ENCODE assay signal across 25 cellular contexts in genomic region chr22:40030757-40031092, GRCh38. TPM values are rescaled to one million over a fixed set of nuclear protein-coding genes. Genes with fewer than 3 reads are reported as not detected.
DNase-seq lines count a peak whose midpoint lies in the region; ATAC-seq and TF ChIP-seq lines count a peak whose summit lies in the region.
"Had no signal": no experiment of that assay in that cellular context is flagged by ENCODE, and none has a peak within 500 bp of the region (broad histone marks: within the 10 kb centered on the region; RNA-seq: fewer than 3 reads in every experiment).

No MANE protein-coding gene starts in this region.

- H3K4ac ChIP-seq in neuronal stem cell (ENCODE audit: low read length), result no peak overlapping the region

- no peak for TF ChIP-seq POLR2A in gastrocnemius medialis (IDR thresholded peaks at IDR 0.05)

- no peak overlapping the region for H3K14ac ChIP-seq in neuronal stem cell (ENCODE audit: low read length)

- H3K9me3 Mint-ChIP-seq in CD14-positive monocyte (no peaks in the 10 kb centered on the region), GM23338 (no peaks in the 10 kb centered on the region; the same call in 2 of the 3 replicates)
- H3K9me3 Mint-ChIP-seq: activated CD4-positive, alpha-beta memory T cell treated with anti-CD3 and anti-CD28 coated beads for 36 hours; activated T-cell treated with anti-CD3 and anti-CD28 coated beads, Interleukin-2, amount 50 U/mL, for 24 hours; CD8-positive, alpha-beta memory T cell had no signal

- H3K9ac ChIP-seq in neuronal stem cell (ENCODE audit: low read depth, low read length, poor library complexity), result no peak overlapping the region

- in situ Hi-C loops in gastrocnemius medialis (cut with MboI; ENCODE audit: low sequenced_read_pairs in 4 of 4), result loop anchor here in 2 of 4 donors (10.0 to 25.0 kb wide), 2 partner anchors 486 to 493 kb away; partner anchors contain the start of gene RPS19BP1 (in 1 of the 2)

- H2BK12ac ChIP-seq in neuronal stem cell (ENCODE audit: low read length), result no peak overlapping the region

- H3K23ac ChIP-seq in neuronal stem cell (ENCODE audit: low read depth, low read length, poor library complexity), result no peak overlapping the region

- no peak overlapping the region for H2BK5ac ChIP-seq in neuronal stem cell (ENCODE audit: low read length)

- no peak overlapping the region for H2BK15ac ChIP-seq in neuronal stem cell (ENCODE audit: low read length)

- H3K36me3 ChIP-seq in GM23338 (ENCODE audit: insufficient read depth) (no peaks in the 10 kb centered on the region), neuronal stem cell (replicated peaks in 1 of 2; ENCODE audit: control insufficient read depth in 2 of 2, insufficient read depth in 2 of 2, low read length in 2 of 2) (no peaks in the 10 kb centered on the region), gastrocnemius medialis (no peaks in the 10 kb centered on the region)
- H3K36me3 ChIP-seq: heart right ventricle, prostate gland, SJSA1, suprapubic skin, vagina, WERI-Rb-1 had no signal

- no peak overlapping the region for H3K27ac ChIP-seq in GM23338 (ENCODE audit: low read depth)
- no peak overlapping the region for H3K27ac ChIP-seq in neuronal stem cell (replicated peaks; ENCODE audit: low read length)
- H3K27ac ChIP-seq in gastrocnemius medialis, result no peak overlapping the region
- H3K27ac ChIP-seq: body of pancreas, heart right ventricle, prostate gland, SJSA1, suprapubic skin, vagina, WERI-Rb-1 had no signal

- H3K4me1 Mint-ChIP-seq in CD14-positive monocyte, result no peaks in the 10 kb centered on the region
- H3K4me1 Mint-ChIP-seq in GM23338, result peaks cover 23% of the 10 kb centered on the region

- H2AFZ ChIP-seq in GM23338 (no peak overlapping the region), neuronal stem cell (ENCODE audit: low read length) (peak overlapping the region; percentile 81)

- H3K36me3 Mint-ChIP-seq in CD14-positive monocyte, result no peaks in the 10 kb centered on the region
- H3K36me3 Mint-ChIP-seq in GM23338 (ENCODE audit: low read depth), result peaks cover 5% of the 10 kb centered on the region; the same call in 2 of the 3 replicates
- H3K36me3 Mint-ChIP-seq: activated CD4-positive, alpha-beta memory T cell treated with anti-CD3 and anti-CD28 coated beads for 36 hours; CD8-positive, alpha-beta memory T cell had no signal

- no peak overlapping the region for H3K4me3 Mint-ChIP-seq in CD14-positive monocyte
- H3K4me3 Mint-ChIP-seq in GM23338, result no peak overlapping the region; the same call in 2 of the 3 replicates
- H3K4me3 Mint-ChIP-seq: activated CD4-positive, alpha-beta memory T cell treated with anti-CD3 and anti-CD28 coated beads for 36 hours; activated T-cell treated with anti-CD3 and anti-CD28 coated beads, Interleukin-2, amount 50 U/mL, for 24 hours; CD8-positive, alpha-beta memory T cell; T-helper 17 cell had no signal

- no peak overlapping the region for H3K18ac ChIP-seq in neuronal stem cell (ENCODE audit: low read length)

- peaks cover 2 to 6% (median 3%) of the 10 kb centered on the region in 3 donors for H3K27me3 Mint-ChIP-seq in CD14-positive monocyte (ENCODE audit: low read depth in 3 of 3)
- H3K27me3 Mint-ChIP-seq in GM23338 (ENCODE audit: insufficient read depth, low read depth, poor library complexity), result peaks cover 14% of the 10 kb centered on the region
- H3K27me3 Mint-ChIP-seq: activated CD4-positive, alpha-beta memory T cell treated with anti-CD3 and anti-CD28 coated beads for 36 hours; activated T-cell treated with anti-CD3 and anti-CD28 coated beads, Interleukin-2, amount 50 U/mL, for 24 hours had no signal

- intact Hi-C loops in CD14-positive monocyte (cut with micrococcal nuclease) (loop anchor here in 1 of 2 donors (5.0 kb wide), 1 partner anchor 493 kb away; no protein-coding TSS in a partner anchor), gastrocnemius medialis (cut with DNase I; ENCODE audit: low total_unique reads) (no loop called here)

- 0 out of 2 replicates have a peak overlapping the region, but pooled peaks have one; percentile 32 for H3K4me2 ChIP-seq in GM23338
- H3K4me2 ChIP-seq in neuronal stem cell (ENCODE audit: insufficient read depth, low read length, poor library complexity, severe bottlenecking), result no peak overlapping the region

- no peaks in the 10 kb centered on the region for H3K9me2 ChIP-seq in GM23338 (ENCODE audit: insufficient read depth)

- H3K27me3 ChIP-seq in GM23338 (ENCODE audit: insufficient read depth) (no peaks in the 10 kb centered on the region), neuronal stem cell (ENCODE audit: control insufficient read depth in 3 of 3, insufficient read depth in 3 of 3, low read depth in 1 of 3, low read length in 3 of 3) (peaks cover 0 to 53% (median 0%) of the 10 kb centered on the region in 3 experiments), gastrocnemius medialis (no peaks in the 10 kb centered on the region)
- H3K27me3 ChIP-seq: body of pancreas, SJSA1, suprapubic skin, vagina had no signal

- H3K79me2 ChIP-seq in GM23338 (replicated peaks; ENCODE audit: insufficient read depth), result no peaks in the 10 kb centered on the region

- H3F3A ChIP-seq in GM23338 (replicated peaks; ENCODE audit: low read depth), result 0 out of 2 replicates have a peak, but pooled peaks cover under 1% of the 10 kb centered on the region

- ATAC-seq in GM23338, result peak; percentile 22
- ATAC-seq in gastrocnemius medialis, result no peak
- ATAC-seq: body of pancreas, heart right ventricle, left ventricle myocardium superior, mucosa of descending colon, T-helper 17 cell had no signal

- no peaks in the 10 kb centered on the region for H3K9me3 ChIP-seq in neuronal stem cell (replicated peaks in 1 of 2; ENCODE audit: control insufficient read depth in 2 of 2, insufficient read depth in 1 of 2, low read depth in 1 of 2, low read length in 2 of 2)
- H3K9me3 ChIP-seq in gastrocnemius medialis, result no peaks in the 10 kb centered on the region
- H3K9me3 ChIP-seq: body of pancreas, heart right ventricle, mucosa of descending colon, prostate gland, SJSA1, suprapubic skin, vagina had no signal

- H2BK120ac ChIP-seq in neuronal stem cell (ENCODE audit: low read depth, low read length), result no peak overlapping the region

- H4K8ac ChIP-seq in neuronal stem cell (ENCODE audit: low read depth, low read length), result no peak overlapping the region

- no peaks in the 10 kb centered on the region for H3K79me1 ChIP-seq in neuronal stem cell (ENCODE audit: low read depth, low read length)

- H3K4me3 ChIP-seq in GM23338, result no peak overlapping the region
- H3K4me3 ChIP-seq in neuronal stem cell (ENCODE audit: low read length in 2 of 2), result no peak overlapping the region
- no peak overlapping the region for H3K4me3 ChIP-seq in gastrocnemius medialis
- H3K4me3 ChIP-seq: body of pancreas, heart right ventricle, mucosa of descending colon, prostate gland, SJSA1, suprapubic skin, vagina had no signal

- DNase-seq in CD14-positive monocyte (ENCODE audit: low spot score), result peak; percentile 10
- peak; percentile 52 for DNase-seq in GM23338 (ENCODE audit: low spot score)
- DNase-seq in UCSD-AML1 (lab: John Stamatoyannopoulos, UW; ENCODE audit: unreplicated experiment), result peak; percentile 34
- no peak for DNase-seq in neuronal stem cell (ENCODE audit: low spot score)
- no peak for DNase-seq in amniotic stem cell (lab: John Stamatoyannopoulos, UW)
- DNase-seq in NAMALWA (ENCODE audit: low spot score), result no peak
- no peak for DNase-seq in gastrocnemius medialis
- DNase-seq: activated CD4-positive, alpha-beta memory T cell treated with anti-CD3 and anti-CD28 coated beads for 36 hours; activated T-cell treated with anti-CD3 and anti-CD28 coated beads, Interleukin-2, amount 50 U/mL, for 24 hours; body of pancreas; CD8-positive, alpha-beta memory T cell; DMS79; heart right ventricle; left ventricle myocardium superior; mucosa of descending colon; NCI-H1436; NCI-H524; stimulated activated CD4-positive, alpha-beta T cell treated with anti-CD3 and anti-CD28 coated beads, Interleukin-1b, Interleukin-23, amount 100 ng/mL, for 48 hours; T-helper 17 cell; WERI-Rb-1 had no signal

- no CpG with 5 or more reads among the region's 4 CpGs for WGBS in neuronal stem cell (ENCODE audit: extremely low coverage in 2 of 2, insufficient read length in 2 of 2, insufficient replicate concordance in 1 of 2), 2 donors

- no peak overlapping the region for H3K27ac Mint-ChIP-seq in CD14-positive monocyte
- peak overlapping the region; percentile 65; the same call in 1 of the 2 replicates for H3K27ac Mint-ChIP-seq in GM23338
- H3K27ac Mint-ChIP-seq: activated CD4-positive, alpha-beta memory T cell treated with anti-CD3 and anti-CD28 coated beads for 36 hours; activated T-cell treated with anti-CD3 and anti-CD28 coated beads, Interleukin-2, amount 50 U/mL, for 24 hours; T-helper 17 cell had no signal

- H3K4me1 ChIP-seq in GM23338 (ENCODE audit: insufficient read depth), result peaks cover 8% of the 10 kb centered on the region; the same call in 1 of the 2 replicates
- peaks cover 2 to 7% of the 10 kb centered on the region in 2 donors for H3K4me1 ChIP-seq in neuronal stem cell (ENCODE audit: control insufficient read depth in 2 of 2, insufficient read depth in 1 of 2, low read depth in 1 of 2, low read length in 2 of 2)
- H3K4me1 ChIP-seq in gastrocnemius medialis, result no peaks in the 10 kb centered on the region
- H3K4me1 ChIP-seq: body of pancreas, heart right ventricle, SJSA1 had no signal

- H4K91ac ChIP-seq in neuronal stem cell (ENCODE audit: low read depth, low read length, poor library complexity), result no peak overlapping the region

- H4K20me1 ChIP-seq in GM23338 (replicated peaks; ENCODE audit: insufficient read depth), result no peaks in the 10 kb centered on the region

- H2AK5ac ChIP-seq in neuronal stem cell (ENCODE audit: low read depth, low read length), result no peak overlapping the region

- TF ChIP-seq CTCF in CD14-positive monocyte (IDR thresholded peaks at IDR 0.05), result no peak
- TF ChIP-seq CTCF in GM23338 (conservative IDR thresholded peaks at IDR 0.05; ENCODE audit: low read depth in 2 of 2), result no peak
- TF ChIP-seq CTCF in gastrocnemius medialis (IDR thresholded peaks at IDR 0.05 in 4 of 5, conservative IDR thresholded peaks at IDR 0.05 in 1 of 5), result no peak

TF ChIP-seq in GM23338, 12 proteins besides CTCF, POLR2A, EP300 and RAD21:
- no peak for TF ChIP-seq EZH2 (IDR thresholded peaks at IDR 0.05; ENCODE audit: low read depth, unreplicated experiment)
- no peak for TF ChIP-seq ZNF331 (CRISPR knock-in tag; IDR thresholded peaks at IDR 0.05; ENCODE audit: low read depth)

RNA-seq across cellular contexts. Expression of gene FAM83F, which starts 36.0 kb away (rescaled TPM):
- polyA plus RNA-seq in CD14-positive monocyte (under 1 TPM in 1 of 2 donors, not detected in 1; 0.01 TPM), GM23338 (2016; fragmentation: Nextera tagmentation; extraction: Ambion mirVana) (3.5 and 3.7 TPM in 2 replicates)
- 13.5 and 15.9 TPM in 2 replicates for total RNA-seq in GM23338 (2014; rRNA removed; shearing (Covaris generic))
- 0.03 TPM for polyA plus RNA-seq in neuronal stem cell (2013, experiment 1 of 2)
- polyA plus RNA-seq in neuronal stem cell (2013, experiment 2 of 2), result 0.04 TPM
- total RNA-seq in gastrocnemius medialis, result under 1 TPM in 3 of 4 donors, not detected in 1; 0.02 to 0.15 (median 0.07) TPM
- total RNA-seq: fibroblast of villous mesenchyme, SJSA1 had no signal

Comparison
In these comparisons a context has a peak if more than half of its experiments do, and no peak if none do; other contexts are left out.
1. DNase-seq: peak in CD14-positive monocyte (single experiment), GM23338 (single experiment) and UCSD-AML1 (single experiment); none in neuronal stem cell (single experiment), amniotic stem cell (single experiment), NAMALWA (single experiment) and gastrocnemius medialis (0 of 2).
2. RNA of gene FAM83F, which starts 36.0 kb away (total RNA-seq): 13.5 to 15.9 TPM in GM23338; 0.02 to 0.15 TPM in gastrocnemius medialis; every median in the first group is over 10 times any median in the second.